18 cellular contexts compared by ENCODE assay signal in genomic region chr11:75777461-75778110, GRCh38. TPM values are rescaled to one million over a fixed set of nuclear protein-coding genes. Genes with fewer than 3 reads are reported as not detected.
DNase-seq lines count a peak whose midpoint lies in the region; ATAC-seq and TF ChIP-seq lines count a peak whose summit lies in the region.
"Had no signal": no experiment of that assay in that cellular context is flagged by ENCODE, and none has a peak within 500 bp of the region (broad histone marks: within the 10 kb centered on the region; RNA-seq: fewer than 3 reads in every experiment).

No MANE protein-coding gene starts in this region.

- no peak overlapping the region for H3K4me3 ChIP-seq in coronary artery
- H3K4me3 ChIP-seq: body of pancreas, GM23338, left ventricle myocardium inferior, SJSA1, tibial nerve had no signal

- CTCF ChIA-PET in activated CD4-positive, alpha-beta memory T cell treated with anti-CD3 and anti-CD28 coated beads, Interleukin-2, amount 10 ng/mL, durations not matched to agents 7 days and 5 days (lab: Charles Lee), result interaction anchor here (0.9 kb wide), 1 partner anchor 26 kb away, joined by 4 read pairs; no protein-coding TSS in a partner anchor
- CTCF ChIA-PET in activated CD4-positive, alpha-beta memory T cell treated with anti-CD3 and anti-CD28 coated beads for 36 hours (lab: Charles Lee), result interaction anchor here (0.7 to 1.6 kb wide), 2 partner anchors 54 to 71 kb away, joined by 5 to 6 read pairs; no protein-coding TSS in a partner anchor

- H3K27ac ChIP-seq in coronary artery, result no peak overlapping the region
- H3K27ac ChIP-seq: body of pancreas, epithelial cell of prostate, left ventricle myocardium inferior, SJSA1, tibial nerve had no signal

- H3K4me1 Mint-ChIP-seq in activated CD4-positive, alpha-beta memory T cell treated with anti-CD3 and anti-CD28 coated beads, Interleukin-2, amount 10 ng/mL, durations not matched to agents 7 days and 5 days, result peaks cover 50% of the 10 kb centered on the region
- peaks cover 20% of the 10 kb centered on the region for H3K4me1 Mint-ChIP-seq in activated CD4-positive, alpha-beta memory T cell treated with anti-CD3 and anti-CD28 coated beads for 36 hours (ENCODE audit: low read depth)
- H3K4me1 Mint-ChIP-seq in dendritic cell treated with granulocyte-macrophage colony-stimulating factor and Interleukin-4, amounts not matched to agents 40 ng/mL and 50 ng/mL, for 4 days (ENCODE audit: low read depth), result peaks cover 69% of the 10 kb centered on the region
- peaks cover 58% of the 10 kb centered on the region for H3K4me1 Mint-ChIP-seq in stimulated activated memory B cell treated with anti-CD40 and anti-IgM and Interleukin-4, amounts not matched to agents 10 μg/mL and 1 μg/mL and 100 μg/mL, for 72 hours

- no peak for TF ChIP-seq CTCF in coronary artery (IDR thresholded peaks at IDR 0.05)

- intact Hi-C loops in activated CD4-positive, alpha-beta memory T cell treated with anti-CD3 and anti-CD28 coated beads for 36 hours (cut with micrococcal nuclease), result no loop called here
- intact Hi-C loops in dendritic cell treated with granulocyte-macrophage colony-stimulating factor and Interleukin-4, amounts not matched to agents 40 ng/mL and 50 ng/mL, for 4 days (cut with micrococcal nuclease), result no loop called here

- POLR2A ChIA-PET in activated CD4-positive, alpha-beta memory T cell treated with anti-CD3 and anti-CD28 coated beads, Interleukin-2, amount 10 ng/mL, durations not matched to agents 7 days and 5 days (lab: Charles Lee), result interaction anchor here (1.2 to 1.7 kb wide), 2 partner anchors 9 to 24 kb away, joined by 5 read pairs; partner anchors contain the start of gene DGAT2
- POLR2A ChIA-PET in activated CD4-positive, alpha-beta memory T cell treated with anti-CD3 and anti-CD28 coated beads for 36 hours (lab: Charles Lee), result no interaction called here

- H3K9me3 Mint-ChIP-seq in activated CD4-positive, alpha-beta memory T cell treated with anti-CD3 and anti-CD28 coated beads, Interleukin-2, amount 10 ng/mL, durations not matched to agents 7 days and 5 days, result no peaks in the 10 kb centered on the region
- H3K9me3 Mint-ChIP-seq in activated CD4-positive, alpha-beta memory T cell treated with anti-CD3 and anti-CD28 coated beads for 36 hours, result no peaks in the 10 kb centered on the region
- H3K9me3 Mint-ChIP-seq in dendritic cell treated with granulocyte-macrophage colony-stimulating factor and Interleukin-4, amounts not matched to agents 40 ng/mL and 50 ng/mL, for 4 days, result no peaks in the 10 kb centered on the region
- H3K9me3 Mint-ChIP-seq in stimulated activated memory B cell treated with anti-CD40 and anti-IgM and Interleukin-4, amounts not matched to agents 10 μg/mL and 1 μg/mL and 100 μg/mL, for 72 hours, result no peaks in the 10 kb centered on the region
- H3K9me3 Mint-ChIP-seq: GM23338 had no signal

- peak overlapping the region; percentile 2 for H3K27ac Mint-ChIP-seq in activated CD4-positive, alpha-beta memory T cell treated with anti-CD3 and anti-CD28 coated beads, Interleukin-2, amount 10 ng/mL, durations not matched to agents 7 days and 5 days
- no peak overlapping the region for H3K27ac Mint-ChIP-seq in activated CD4-positive, alpha-beta memory T cell treated with anti-CD3 and anti-CD28 coated beads for 36 hours
- H3K27ac Mint-ChIP-seq in dendritic cell treated with granulocyte-macrophage colony-stimulating factor and Interleukin-4, amounts not matched to agents 40 ng/mL and 50 ng/mL, for 4 days, result peak overlapping the region; percentile 56
- H3K27ac Mint-ChIP-seq in stimulated activated memory B cell treated with anti-CD40 and anti-IgM and Interleukin-4, amounts not matched to agents 10 μg/mL and 1 μg/mL and 100 μg/mL, for 72 hours, result peak overlapping the region; percentile 47
- H3K27ac Mint-ChIP-seq: GM23338 had no signal

- DNase-seq in activated CD4-positive, alpha-beta memory T cell treated with anti-CD3 and anti-CD28 coated beads, Interleukin-2, amount 10 ng/mL, durations not matched to agents 7 days and 5 days, result peak; percentile 34
- DNase-seq in activated CD4-positive, alpha-beta memory T cell treated with anti-CD3 and anti-CD28 coated beads for 36 hours, result no peak
- peak; percentile 43 for DNase-seq in NOMO-1 treated with dmso at 0.1 percent for 144 hours (lab: John Stamatoyannopoulos, UW; ENCODE audit: unreplicated experiment)
- no peak for DNase-seq in NCI-H1092 (lab: John Stamatoyannopoulos, UW)
- DNase-seq in NCI-H446 treated with DMSO at 0.1 percent for 48 hours (lab: John Stamatoyannopoulos, UW), result no peak
- no peak for DNase-seq in coronary artery (ENCODE audit: low spot score)
- DNase-seq: activated CD4-positive, CD25-positive, alpha-beta regulatory T cell; body of pancreas; DMS 273 treated with DMSO at 0.1 percent for 48 hours; left ventricle myocardium inferior; NCI-H1105 treated with DMSO at 0.1 percent for 48 hours; NCI-H510A had no signal

- no peaks in the 10 kb centered on the region for H3K27me3 Mint-ChIP-seq in activated CD4-positive, alpha-beta memory T cell treated with anti-CD3 and anti-CD28 coated beads, Interleukin-2, amount 10 ng/mL, durations not matched to agents 7 days and 5 days
- no peaks in the 10 kb centered on the region for H3K27me3 Mint-ChIP-seq in activated CD4-positive, alpha-beta memory T cell treated with anti-CD3 and anti-CD28 coated beads for 36 hours
- H3K27me3 Mint-ChIP-seq in dendritic cell treated with granulocyte-macrophage colony-stimulating factor and Interleukin-4, amounts not matched to agents 40 ng/mL and 50 ng/mL, for 4 days, result peaks cover 18% of the 10 kb centered on the region
- no peaks in the 10 kb centered on the region for H3K27me3 Mint-ChIP-seq in stimulated activated memory B cell treated with anti-CD40 and anti-IgM and Interleukin-4, amounts not matched to agents 10 μg/mL and 1 μg/mL and 100 μg/mL, for 72 hours

- no peak overlapping the region for H3K4me3 Mint-ChIP-seq in activated CD4-positive, alpha-beta memory T cell treated with anti-CD3 and anti-CD28 coated beads, Interleukin-2, amount 10 ng/mL, durations not matched to agents 7 days and 5 days
- H3K4me3 Mint-ChIP-seq in activated CD4-positive, alpha-beta memory T cell treated with anti-CD3 and anti-CD28 coated beads for 36 hours, result no peak overlapping the region
- H3K4me3 Mint-ChIP-seq in dendritic cell treated with granulocyte-macrophage colony-stimulating factor and Interleukin-4, amounts not matched to agents 40 ng/mL and 50 ng/mL, for 4 days, result no peak overlapping the region
- H3K4me3 Mint-ChIP-seq in stimulated activated memory B cell treated with anti-CD40 and anti-IgM and Interleukin-4, amounts not matched to agents 10 μg/mL and 1 μg/mL and 100 μg/mL, for 72 hours, result no peak overlapping the region
- H3K4me3 Mint-ChIP-seq: GM23338 had no signal

- no peak for ATAC-seq in stimulated activated memory B cell treated with anti-CD40 and anti-IgM and Interleukin-4, amounts not matched to agents 10 μg/mL and 1 μg/mL and 100 μg/mL, for 72 hours
- ATAC-seq: body of pancreas, GM23338 had no signal

- H3K36me3 Mint-ChIP-seq in activated CD4-positive, alpha-beta memory T cell treated with anti-CD3 and anti-CD28 coated beads, Interleukin-2, amount 10 ng/mL, durations not matched to agents 7 days and 5 days (ENCODE audit: low read depth), result no peaks in the 10 kb centered on the region
- no peaks in the 10 kb centered on the region for H3K36me3 Mint-ChIP-seq in activated CD4-positive, alpha-beta memory T cell treated with anti-CD3 and anti-CD28 coated beads for 36 hours
- no peaks in the 10 kb centered on the region for H3K36me3 Mint-ChIP-seq in dendritic cell treated with granulocyte-macrophage colony-stimulating factor and Interleukin-4, amounts not matched to agents 40 ng/mL and 50 ng/mL, for 4 days (ENCODE audit: low read depth)
- peaks cover 27% of the 10 kb centered on the region for H3K36me3 Mint-ChIP-seq in stimulated activated memory B cell treated with anti-CD40 and anti-IgM and Interleukin-4, amounts not matched to agents 10 μg/mL and 1 μg/mL and 100 μg/mL, for 72 hours

RNA-seq across cellular contexts. Expression of gene DGAT2, which starts 9.0 kb away (rescaled TPM):
- 1 to 10 TPM; 1.4 to 1.5 TPM for total RNA-seq in activated CD4-positive, alpha-beta memory T cell treated with anti-CD3 and anti-CD28 coated beads, Interleukin-2, amount 10 ng/mL, durations not matched to agents 7 days and 5 days
- total RNA-seq in activated CD4-positive, alpha-beta memory T cell treated with anti-CD3 and anti-CD28 coated beads for 36 hours, result 1 to 10 TPM; 2.5 to 3.1 TPM
- total RNA-seq: SJSA1 had no signal

RNA-seq across cellular contexts. Expression of gene UVRAG, which starts 37.4 kb away (rescaled TPM):
- total RNA-seq in activated CD4-positive, alpha-beta memory T cell treated with anti-CD3 and anti-CD28 coated beads, Interleukin-2, amount 10 ng/mL, durations not matched to agents 7 days and 5 days, result 10 to 100 TPM; 18.2 to 19.9 TPM
- total RNA-seq in activated CD4-positive, alpha-beta memory T cell treated with anti-CD3 and anti-CD28 coated beads for 36 hours, result 10 to 100 TPM; 15.5 to 16.7 TPM

RNA-seq across cellular contexts. Expression of gene MOGAT2, which starts 59.9 kb away (rescaled TPM):
- not detected for total RNA-seq in activated CD4-positive, alpha-beta memory T cell treated with anti-CD3 and anti-CD28 coated beads, Interleukin-2, amount 10 ng/mL, durations not matched to agents 7 days and 5 days
- total RNA-seq in activated CD4-positive, alpha-beta memory T cell treated with anti-CD3 and anti-CD28 coated beads for 36 hours, result not detected
- total RNA-seq: body of pancreas, GM23338, left ventricle myocardium inferior, SJSA1, tibial nerve had no signal

Comparison
In these comparisons a context has a peak if more than half of its experiments do, and no peak if none do; other contexts are left out.
1. DNase-seq: peak in activated CD4-positive, alpha-beta memory T cell treated with anti-CD3 and anti-CD28 coated beads, Interleukin-2, amount 10 ng/mL, durations not matched to agents 7 days and 5 days (single experiment) and NOMO-1 treated with dmso at 0.1 percent for 144 hours (single experiment); none in activated CD4-positive, alpha-beta memory T cell treated with anti-CD3 and anti-CD28 coated beads for 36 hours (single experiment), NCI-H1092 (single experiment), NCI-H446 treated with DMSO at 0.1 percent for 48 hours (single experiment) and coronary artery (single experiment).